14 cellular contexts compared by ENCODE assay signal in the genomic region with DNA sequence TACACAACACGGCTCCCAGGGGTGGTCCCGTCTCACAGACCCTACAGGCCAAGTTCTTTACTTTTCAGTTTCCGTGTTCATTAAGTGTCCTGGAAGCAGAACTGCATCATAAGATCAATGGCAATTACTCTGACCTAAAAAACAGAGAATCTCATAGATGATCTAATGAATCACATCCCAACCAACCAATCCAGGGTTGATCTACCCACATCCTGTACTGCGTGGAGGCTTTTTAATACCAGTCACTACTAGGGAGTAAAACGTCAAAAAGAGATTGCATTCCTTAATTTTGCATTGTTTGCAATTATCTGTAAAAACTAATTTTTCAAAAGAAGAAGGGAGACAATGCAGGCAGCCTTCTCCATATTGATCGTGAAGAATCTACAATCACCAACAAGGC.
"Had no signal": no experiment of that assay in that cellular context is flagged by ENCODE, and none has a peak within 500 bp of the region (broad histone marks: within the 10 kb centered on the region; RNA-seq: fewer than 3 reads in every experiment).

No MANE protein-coding gene starts in this region.

- FAIRE-seq: pancreas, urothelium cell line had no signal

- H3K4me1 Mint-ChIP-seq: activated naive CD8-positive, alpha-beta T cell treated with anti-CD3 and anti-CD28 coated beads for 36 hours; naive B cell; stimulated activated memory B cell treated with anti-CD40 and anti-IgM and Interleukin-4, amounts not matched to agents 10 μg/mL and 1 μg/mL and 100 μg/mL, for 72 hours had no signal

- H3K4me3 Mint-ChIP-seq: activated naive CD8-positive, alpha-beta T cell treated with anti-CD3 and anti-CD28 coated beads for 36 hours; naive B cell; stimulated activated memory B cell treated with anti-CD40 and anti-IgM and Interleukin-4, amounts not matched to agents 10 μg/mL and 1 μg/mL and 100 μg/mL, for 72 hours had no signal

- ATAC-seq: activated CD4-positive, CD25-positive, alpha-beta regulatory T cell treated with anti-CD3 and anti-CD28 coated beads, Interleukin-2, amount 50 U/mL, for 24 hours; gastrocnemius medialis; heart right ventricle; pancreas; stimulated activated memory B cell treated with anti-CD40 and anti-IgM and Interleukin-4, amounts not matched to agents 10 μg/mL and 1 μg/mL and 100 μg/mL, for 72 hours had no signal

- DNase-seq: activated CD4-positive, alpha-beta T cell treated with anti-CD3 and anti-CD28 coated beads, Interleukin-2, amount 50 U/mL, for 1 hour; activated CD8-positive, alpha-beta memory T cell treated with anti-CD3 and anti-CD28 coated beads for 24 hours; activated gamma-delta T cell treated with Interleukin-2 at 50 U/mL for 16 hours; activated naive CD8-positive, alpha-beta T cell treated with anti-CD3 and anti-CD28 coated beads for 36 hours; brain microvascular endothelial cell; gastrocnemius medialis; heart right ventricle; naive B cell; pancreas; stimulated activated CD4-positive, alpha-beta T cell treated with anti-CD3 and anti-CD28 coated beads, Interleukin-2, amount 100 ng/mL, for 48 hours; thyroid gland had no signal

- H3K27ac ChIP-seq: brain microvascular endothelial cell, pancreas, thyroid gland had no signal

- H3K9me3 Mint-ChIP-seq: activated naive CD8-positive, alpha-beta T cell treated with anti-CD3 and anti-CD28 coated beads for 36 hours; stimulated activated memory B cell treated with anti-CD40 and anti-IgM and Interleukin-4, amounts not matched to agents 10 μg/mL and 1 μg/mL and 100 μg/mL, for 72 hours had no signal

- H3K27me3 ChIP-seq: brain microvascular endothelial cell, gastrocnemius medialis, heart right ventricle, pancreas, thyroid gland had no signal

- H3K27ac Mint-ChIP-seq: activated naive CD8-positive, alpha-beta T cell treated with anti-CD3 and anti-CD28 coated beads for 36 hours; naive B cell; stimulated activated memory B cell treated with anti-CD40 and anti-IgM and Interleukin-4, amounts not matched to agents 10 μg/mL and 1 μg/mL and 100 μg/mL, for 72 hours had no signal

- H3K36me3 ChIP-seq: brain microvascular endothelial cell, gastrocnemius medialis, heart right ventricle, pancreas, thyroid gland had no signal

- H3K36me3 Mint-ChIP-seq: activated naive CD8-positive, alpha-beta T cell treated with anti-CD3 and anti-CD28 coated beads for 36 hours; naive B cell; stimulated activated memory B cell treated with anti-CD40 and anti-IgM and Interleukin-4, amounts not matched to agents 10 μg/mL and 1 μg/mL and 100 μg/mL, for 72 hours had no signal

- H3K4me3 ChIP-seq: gastrocnemius medialis, heart right ventricle, pancreas, thyroid gland had no signal

- H3K9me3 ChIP-seq: gastrocnemius medialis, heart right ventricle, pancreas, thyroid gland had no signal
